2 cellular contexts compared by ENCODE assay signal in genomic region chr7:156606135-156606534, GRCh38.
TF ChIP-seq lines count a peak whose summit lies in the region.

No MANE protein-coding gene starts in this region.

TF ChIP-seq in liver, 16 proteins besides CTCF, POLR2A, EP300 and RAD21:
- peak; percentile 14 for TF ChIP-seq REST (IDR thresholded peaks at IDR 0.05)
- TF ChIP-seq YY1 (IDR thresholded peaks at IDR 0.05): no peak
- TF ChIP-seq SP1 (IDR thresholded peaks at IDR 0.05): peak; percentile 36
- TF ChIP-seq RXRA (IDR thresholded peaks at IDR 0.05): peak; percentile 65 to 75
- peak; percentile 55 to 78 for TF ChIP-seq HNF4A (conservative IDR thresholded peaks at IDR 0.05)
TF ChIP-seq in liver: peak in this region for 4.

TF ChIP-seq in HepG2, 621 proteins besides CTCF, POLR2A, EP300 and RAD21:
- TF ChIP-seq GRHL1 (CRISPR knock-in tag; conservative IDR thresholded peaks at IDR 0.05) (no peak), RFX5 (IDR thresholded peaks at IDR 0.05; ENCODE audit: low read depth, low read length) (no peak), SMARCC2 (IDR thresholded peaks at IDR 0.05) (no peak), RERE (CRISPR knock-in tag; IDR thresholded peaks at IDR 0.05; ENCODE audit: low read depth) (no peak), NFATC3 (CRISPR knock-in tag; IDR thresholded peaks at IDR 0.05) (no peak), PHF8 (CRISPR knock-in tag; IDR thresholded peaks at IDR 0.05) (no peak), ZNF207 (IDR thresholded peaks at IDR 0.05; ENCODE audit: borderline replicate concordance) (no peak), PHB2 (IDR thresholded peaks at IDR 0.05; ENCODE audit: partially characterized antibody) (no peak), ZNF660 (CRISPR knock-in tag; IDR thresholded peaks at IDR 0.05; ENCODE audit: borderline replicate concordance, low read depth) (no peak), ZNF142 (CRISPR knock-in tag; IDR thresholded peaks at IDR 0.05) (no peak), TCF12 (IDR thresholded peaks at IDR 0.05) (no peak), TCF12 (CRISPR knock-in tag; IDR thresholded peaks at IDR 0.05) (no peak), TEAD3 (CRISPR knock-in tag; optimal IDR thresholded peaks at IDR 0.05; ENCODE audit: borderline replicate concordance) (no peak), ZNF446 (CRISPR knock-in tag; IDR thresholded peaks at IDR 0.05) (no peak), ESRRA (CRISPR knock-in tag; IDR thresholded peaks at IDR 0.05; ENCODE audit: low read depth) (no peak), HNRNPL (IDR thresholded peaks at IDR 0.05; ENCODE audit: low read depth, low read length) (no peak), CCDC6 (CRISPR knock-in tag; IDR thresholded peaks at IDR 0.05) (no peak), CBX5 (CRISPR knock-in tag; IDR thresholded peaks at IDR 0.05; ENCODE audit: borderline replicate concordance) (no peak), ZBTB44 (CRISPR knock-in tag; IDR thresholded peaks at IDR 0.05) (no peak), ZNF343 (CRISPR knock-in tag; IDR thresholded peaks at IDR 0.05) (no peak)
